8 cellular contexts compared by ENCODE assay signal in genomic region chr3:149752788-149753136, GRCh38. TPM values are rescaled to one million over a fixed set of nuclear protein-coding genes. Genes with fewer than 3 reads are reported as not detected.
DNase-seq lines count a peak whose midpoint lies in the region; ATAC-seq and TF ChIP-seq lines count a peak whose summit lies in the region.

No MANE protein-coding gene starts in this region.

- peaks cover 5% of the 10 kb centered on the region for H3K36me3 ChIP-seq in H7 (replicated peaks; ENCODE audit: control insufficient read depth, insufficient read depth, low read length)
- H3K36me3 ChIP-seq in ascending aorta: peaks cover 14 to 26% of the 10 kb centered on the region in 2 donors

- in situ Hi-C loops in GM13977 (cut with MboI; ENCODE audit: low pct_unique_long_range_greater_than_20kb, low sequenced_read_pairs, unreplicated experiment): no loop called here

- no peaks in the 10 kb centered on the region for H3K9me3 ChIP-seq in ascending aorta

- TF ChIP-seq CTCF in 22Rv1 (IDR thresholded peaks at IDR 0.05): peak; percentile 18
- no peak for TF ChIP-seq CTCF in ascending aorta (IDR thresholded peaks at IDR 0.05)
- TF ChIP-seq CTCF in GM13977 (IDR thresholded peaks at IDR 0.05; ENCODE audit: extremely low read depth, insufficient read depth, missing control alignments): no peak

- ATAC-seq in memory B cell (ENCODE audit: low read depth) (no peak), GM21526 (IDR thresholded peaks at IDR 0.05; ENCODE audit: low FRiP score, unreplicated experiment) (no peak)

- intact Hi-C loops in ascending aorta (cut with DNase I): loop anchor here (1.0 kb wide), 1 partner anchor 61 kb away; the partner anchor contains the start of gene RNF13

- no peak for DNase-seq in H7
- DNase-seq in ascending aorta (ENCODE audit: low spot score in 2 of 2): no peak
- no peak for DNase-seq in memory B cell (ENCODE audit: low spot score in 2 of 2)
- no peak for DNase-seq in GM13977 (ENCODE audit: low spot score)
- no peak for DNase-seq in NCI-H69 (lab: John Stamatoyannopoulos, UW)
- DNase-seq in DMS53 (lab: John Stamatoyannopoulos, UW): no peak

- H3K4me3 ChIP-seq in H7 (ENCODE audit: insufficient read depth, low read depth, low read length): peak overlapping the region; percentile 90; the same call in 1 of the 2 replicates
- peak overlapping the region; percentile 67 to 82 for H3K4me3 ChIP-seq in ascending aorta

- H3K4me1 Mint-ChIP-seq in memory B cell: peaks cover 5% of the 10 kb centered on the region

- H3K9me3 Mint-ChIP-seq in memory B cell: no peaks in the 10 kb centered on the region

- H3K4me1 ChIP-seq in ascending aorta: peaks cover 4 to 5% of the 10 kb centered on the region in 2 donors

- peaks cover 2% of the 10 kb centered on the region for H3K27me3 Mint-ChIP-seq in memory B cell

- H3K27me3 ChIP-seq in H7 (ENCODE audit: control insufficient read depth, insufficient read depth, low read length) (no peaks in the 10 kb centered on the region), ascending aorta (no peaks in the 10 kb centered on the region)

- peak overlapping the region; percentile 97 for H3K4me3 Mint-ChIP-seq in memory B cell

- H3K27ac ChIP-seq in 22Rv1 (peak overlapping the region; percentile 68), ascending aorta (peak overlapping the region; percentile 67 to 73)

- H3K36me3 Mint-ChIP-seq in memory B cell: peaks cover 14% of the 10 kb centered on the region

- H3K27ac Mint-ChIP-seq in memory B cell: peak overlapping the region; percentile 96

RNA-seq across cellular contexts. Expression of gene COMMD2, which starts 0.5 kb away (rescaled TPM):
- total RNA-seq in H7 (2014; rRNA removed; shearing (Covaris generic)): 41.3 and 58.9 TPM in 2 replicates
- total RNA-seq in ascending aorta: 39.6 TPM

RNA-seq across cellular contexts. Expression of gene ANKUB1, which starts 39.6 kb away (rescaled TPM):
- total RNA-seq in H7 (2014; rRNA removed; shearing (Covaris generic)): not detected in 2 replicates
- total RNA-seq in ascending aorta: not detected
